28 cellular contexts compared by ENCODE assay signal in genomic region chr14:106166650-106167204, GRCh38.
"Had no signal": no experiment of that assay in that cellular context is flagged by ENCODE, and none has a peak within 500 bp of the region (broad histone marks: within the 10 kb centered on the region; RNA-seq: fewer than 3 reads in every experiment).

No MANE protein-coding gene starts in this region.

- H3K27ac ChIP-seq: brain microvascular endothelial cell, cardiac muscle cell, RWPE1 had no signal

- H3K9me3 ChIP-seq: MG63 had no signal

- H3K27me3 Mint-ChIP-seq: activated CD4-positive, alpha-beta memory T cell treated with anti-CD3 and anti-CD28 coated beads for 36 hours had no signal

- H3K4me1 Mint-ChIP-seq: WTC11 had no signal

- ATAC-seq: activated T-cell treated with anti-CD3 and anti-CD28 coated beads, Interleukin-2, amount 50 U/mL, for 4 hours; Panc1; T-helper 17 cell; WTC11 had no signal

- H3K4me3 ChIP-seq: cardiac muscle cell, MG63 had no signal

- H3K36me3 ChIP-seq: brain microvascular endothelial cell, cardiac muscle cell, MG63 had no signal

- H3K9me3 Mint-ChIP-seq: activated CD4-positive, alpha-beta memory T cell treated with anti-CD3 and anti-CD28 coated beads for 36 hours; activated CD4-positive, alpha-beta T cell treated with anti-CD3 and anti-CD28 coated beads, Interleukin-2, amount 10 ng/mL, durations not matched to agents 24 days and 14 days; activated naive CD8-positive, alpha-beta T cell treated with anti-CD3 and anti-CD28 coated beads for 36 hours; activated T-cell treated with anti-CD3 and anti-CD28 coated beads, Interleukin-2, amount 50 U/mL, for 4 hours had no signal

- H3K27ac Mint-ChIP-seq: activated CD4-positive, alpha-beta memory T cell treated with anti-CD3 and anti-CD28 coated beads for 36 hours; activated CD4-positive, alpha-beta T cell treated with anti-CD3 and anti-CD28 coated beads, Interleukin-2, amount 10 ng/mL, durations not matched to agents 24 days and 14 days; activated naive CD8-positive, alpha-beta T cell treated with anti-CD3 and anti-CD28 coated beads for 36 hours; WTC11 had no signal

- DNase-seq: activated CD4-positive, alpha-beta memory T cell treated with anti-CD3 and anti-CD28 coated beads for 36 hours; activated CD4-positive, alpha-beta T cell treated with anti-CD3 and anti-CD28 coated beads, Interleukin-2, amount 10 ng/mL, durations not matched to agents 24 days and 14 days; activated CD4-positive, CD25-positive, alpha-beta regulatory T cell treated with anti-CD3 and anti-CD28 coated beads, Interleukin-2, amount 50 U/mL, for 72 hours; activated CD8-positive, alpha-beta memory T cell treated with anti-CD3 and anti-CD28 coated beads for 24 hours; activated effector memory CD4-positive, alpha-beta T cell treated with anti-CD3 and anti-CD28 coated beads, Interleukin-2, amount 50 U/mL, for 16 hours; activated naive CD4-positive, alpha-beta T cell treated with Interleukin-2 at 50 U/mL for 16 hours; activated naive CD8-positive, alpha-beta T cell treated with anti-CD3 and anti-CD28 coated beads for 36 hours; activated T-cell treated with anti-CD3 and anti-CD28 coated beads, Interleukin-2, amount 50 U/mL, for 4 hours; brain microvascular endothelial cell; cerebellar nuclear complex; MG63; MV-4-11; NCI-H1092 treated with DMSO at 0.1 percent for 48 hours; NCI-H1417 treated with DMSO at 0.1 percent for 48 hours; NCI-H1694 treated with DMSO at 0.1 percent for 48 hours; NCI-H2029 treated with DMSO at 0.1 percent for 48 hours; NCI-H345; NCI-H510A; NCI-H69; NK-92 treated with Interleukin-12 subunit alpha and Interleukin-12 subunit beta, amount 100 ng/mL, for 24 hours; OCI-M1; Right ventricle myocardium superior; T-helper 17 cell; T-helper 9 cell had no signal

- H3K36me3 Mint-ChIP-seq: activated CD4-positive, alpha-beta memory T cell treated with anti-CD3 and anti-CD28 coated beads for 36 hours; activated naive CD8-positive, alpha-beta T cell treated with anti-CD3 and anti-CD28 coated beads for 36 hours had no signal

- H3K27me3 ChIP-seq: brain microvascular endothelial cell, cardiac muscle cell, MG63 had no signal

- H3K4me3 Mint-ChIP-seq: activated CD4-positive, alpha-beta memory T cell treated with anti-CD3 and anti-CD28 coated beads for 36 hours; activated CD4-positive, alpha-beta T cell treated with anti-CD3 and anti-CD28 coated beads, Interleukin-2, amount 10 ng/mL, durations not matched to agents 24 days and 14 days; activated naive CD8-positive, alpha-beta T cell treated with anti-CD3 and anti-CD28 coated beads for 36 hours; activated T-cell treated with anti-CD3 and anti-CD28 coated beads, Interleukin-2, amount 50 U/mL, for 4 hours; T-helper 17 cell; WTC11 had no signal
